In the genomic region with DNA sequence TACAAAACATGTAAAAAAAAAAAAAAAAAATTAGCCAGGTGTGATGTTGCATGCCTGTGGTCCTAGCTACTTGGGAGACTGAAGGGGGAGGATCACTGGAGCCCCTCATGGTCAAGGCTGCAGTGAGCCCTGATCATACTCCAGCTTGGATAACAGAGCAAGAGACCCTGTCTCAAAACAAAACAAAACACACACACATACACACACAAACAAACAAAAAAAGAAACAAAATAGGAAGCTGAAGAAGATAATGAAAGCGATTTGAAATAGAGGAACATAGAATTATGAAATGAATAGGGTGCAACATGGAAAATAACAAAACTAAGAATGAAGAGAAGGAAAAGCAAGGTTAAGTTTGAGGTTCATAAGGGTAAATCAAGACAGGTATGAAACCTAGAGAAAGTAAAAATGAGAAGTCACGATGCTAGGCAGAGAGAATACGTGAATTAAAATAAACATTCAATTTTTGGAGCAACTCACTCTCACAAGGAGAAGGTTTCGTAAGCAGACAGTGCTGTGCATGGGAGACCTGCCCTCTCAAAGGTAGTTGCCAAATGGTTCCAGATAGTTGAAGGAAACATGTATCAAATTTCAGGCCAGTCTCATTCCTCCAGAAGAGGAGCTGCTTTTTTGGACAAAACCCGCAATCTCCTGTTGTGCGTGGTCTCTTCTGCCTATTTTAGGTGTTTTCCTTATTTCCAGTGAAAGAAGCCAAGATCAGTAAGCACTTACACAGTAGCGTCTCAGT, we compare ENCODE assay signal across 12 cellular contexts. TPM values are rescaled to one million over a fixed set of nuclear protein-coding genes. Genes with fewer than 3 reads are reported as not detected.
A peak's percentile ranks its signal among the peaks of the same experiment; 100 is the strongest.
DNase-seq lines count a peak whose midpoint lies in the region; ATAC-seq and TF ChIP-seq lines count a peak whose summit lies in the region.
"Had no signal": no experiment of that assay in that cellular context is flagged by ENCODE, and none has a peak within 500 bp of the region (broad histone marks: within the 10 kb centered on the region; RNA-seq: fewer than 3 reads in every experiment).

No MANE protein-coding gene starts in this region.

- peaks cover 10% of the 10 kb centered on the region for H3K36me3 Mint-ChIP-seq in natural killer cell treated with Interleukin-12 subunit alpha and Interleukin-12 subunit beta and Interleukin-15 and Interleukin-18, amount 100 ng/mL, for 72 hours
- no peaks in the 10 kb centered on the region for H3K36me3 Mint-ChIP-seq in natural killer cell

- H2BK15ac ChIP-seq in mesendoderm (replicated peaks; ENCODE audit: low read depth), result no peak overlapping the region

- peaks cover 9% of the 10 kb centered on the region; the same call in 1 of the 2 replicates for H4K20me1 ChIP-seq in Karpas-422 (ENCODE audit: insufficient read depth, low read depth, low read length)

- no peak overlapping the region for H2BK5ac ChIP-seq in mesendoderm (ENCODE audit: low read length)

- TF ChIP-seq CTCF in natural killer cell (IDR thresholded peaks at IDR 0.05), result no peak
- no peak for TF ChIP-seq CTCF in RWPE2 (IDR thresholded peaks at IDR 0.05; ENCODE audit: poor library complexity, severe bottlenecking)
- no peak for TF ChIP-seq CTCF in upper lobe of left lung (IDR thresholded peaks at IDR 0.05)

- no peak overlapping the region for H3K4me3 ChIP-seq in RWPE2 (ENCODE audit: severe bottlenecking)
- H3K4me3 ChIP-seq in upper lobe of left lung, result peak overlapping the region in 1 of 4 donors; percentile 78
- no peak overlapping the region for H3K4me3 ChIP-seq in mesendoderm (ENCODE audit: low read length)
- H3K4me3 ChIP-seq in Karpas-422 (ENCODE audit: low read length), result no peak overlapping the region

- ATAC-seq in natural killer cell treated with Interleukin-12 subunit alpha and Interleukin-12 subunit beta and Interleukin-15 and Interleukin-18, amount 100 ng/mL, for 72 hours, result no peak
- ATAC-seq in natural killer cell (no peak), RWPE2 (ENCODE audit: low read depth) (no peak), upper lobe of left lung (ENCODE audit: low FRiP score in 2 of 2) (no peak)
- ATAC-seq: effector memory CD8-positive, alpha-beta T cell had no signal

- H3K36me3 ChIP-seq in RWPE2 (ENCODE audit: low read depth), result peaks cover 32% of the 10 kb centered on the region
- peaks cover 10 to 33% (median 18%) of the 10 kb centered on the region in 4 donors for H3K36me3 ChIP-seq in upper lobe of left lung
- H3K36me3 ChIP-seq in mesendoderm (ENCODE audit: control insufficient read depth, insufficient read depth, low read length), result no peaks in the 10 kb centered on the region
- peaks cover 31% of the 10 kb centered on the region for H3K36me3 ChIP-seq in Karpas-422 (ENCODE audit: insufficient read depth, low read length)

- H3K9ac ChIP-seq in mesendoderm (ENCODE audit: low read length) (no peak overlapping the region), Karpas-422 (ENCODE audit: low read length) (no peak overlapping the region)

- no peaks in the 10 kb centered on the region for H3K27me3 Mint-ChIP-seq in natural killer cell treated with Interleukin-12 subunit alpha and Interleukin-12 subunit beta and Interleukin-15 and Interleukin-18, amount 100 ng/mL, for 72 hours
- H3K27me3 Mint-ChIP-seq in natural killer cell (ENCODE audit: low read depth in 2 of 2), result no peaks in the 10 kb centered on the region
- H3K27me3 Mint-ChIP-seq: effector memory CD8-positive, alpha-beta T cell had no signal

- H3K27me3 ChIP-seq in RWPE2 (ENCODE audit: insufficient read depth, poor library complexity, severe bottlenecking) (no peaks in the 10 kb centered on the region), upper lobe of left lung (no peaks in the 10 kb centered on the region), mesendoderm (ENCODE audit: insufficient read depth, low read length, poor library complexity) (no peaks in the 10 kb centered on the region), Karpas-422 (ENCODE audit: low read length) (no peaks in the 10 kb centered on the region)

- no peak overlapping the region for H3K4me2 ChIP-seq in mesendoderm (ENCODE audit: low read length)
- H3K4me2 ChIP-seq in Karpas-422 (ENCODE audit: low read depth, low read length, poor library complexity, severe bottlenecking), result no peak overlapping the region

- peaks cover 11% of the 10 kb centered on the region for H3K79me1 ChIP-seq in mesendoderm (ENCODE audit: low read length)

- H3K4me1 Mint-ChIP-seq in natural killer cell treated with Interleukin-12 subunit alpha and Interleukin-12 subunit beta and Interleukin-15 and Interleukin-18, amount 100 ng/mL, for 72 hours (ENCODE audit: low read depth in 2 of 2), result peaks cover 39 to 65% of the 10 kb centered on the region in 2 donors
- H3K4me1 Mint-ChIP-seq in natural killer cell, result peaks cover 57 to 59% of the 10 kb centered on the region in 2 donors

- no peak overlapping the region for H3K4ac ChIP-seq in mesendoderm (ENCODE audit: low read depth, low read length)

- peak overlapping the region; percentile 14 to 24 for H3K27ac Mint-ChIP-seq in natural killer cell treated with Interleukin-12 subunit alpha and Interleukin-12 subunit beta and Interleukin-15 and Interleukin-18, amount 100 ng/mL, for 72 hours
- H3K27ac Mint-ChIP-seq in natural killer cell, result no peak overlapping the region

- H3K27ac ChIP-seq in RWPE2 (ENCODE audit: poor library complexity, severe bottlenecking) (peak overlapping the region; percentile 31), upper lobe of left lung (peak overlapping the region in 3 of 4 donors; percentile 11 to 97 (median 12)), mesendoderm (ENCODE audit: low read depth, low read length) (no peak overlapping the region), Karpas-422 (ENCODE audit: low read length) (no peak overlapping the region)

- H3K9me3 Mint-ChIP-seq in natural killer cell treated with Interleukin-12 subunit alpha and Interleukin-12 subunit beta and Interleukin-15 and Interleukin-18, amount 100 ng/mL, for 72 hours, result no peaks in the 10 kb centered on the region
- H3K9me3 Mint-ChIP-seq in natural killer cell, result no peaks in the 10 kb centered on the region
- H3K9me3 Mint-ChIP-seq: effector memory CD8-positive, alpha-beta T cell had no signal

- TF ChIP-seq EP300 in upper lobe of left lung (IDR thresholded peaks at IDR 0.05), result no peak

- no peak overlapping the region for H2AFZ ChIP-seq in Karpas-422 (ENCODE audit: low read length)

- peaks cover 55% of the 10 kb centered on the region for H3K79me2 ChIP-seq in mesendoderm (ENCODE audit: control insufficient read depth, insufficient read depth, low read length)
- peaks cover 76% of the 10 kb centered on the region for H3K79me2 ChIP-seq in Karpas-422 (ENCODE audit: low read length)

- no peak for TF ChIP-seq POLR2A in upper lobe of left lung (IDR thresholded peaks at IDR 0.05)

- H3K56ac ChIP-seq in mesendoderm (ENCODE audit: low read length), result no peak overlapping the region

- DNase-seq in natural killer cell treated with Interleukin-12 subunit alpha and Interleukin-12 subunit beta and Interleukin-15 and Interleukin-18, amount 100 ng/mL, for 72 hours (ENCODE audit: low spot score), result no peak
- DNase-seq in natural killer cell (no peak), RWPE2 (ENCODE audit: low spot score) (no peak), fibroblast of peridontal ligament (ENCODE audit: extremely low read depth) (peak; percentile 9), upper lobe of left lung (no peak), mesendoderm (no peak), Karpas-422 (no peak), T-helper 9 cell (no peak)
- DNase-seq: activated CD4-positive, alpha-beta T cell treated with anti-CD3 and anti-CD28 coated beads, Interleukin-2, amount 50 U/mL, for 4 hours; effector memory CD8-positive, alpha-beta T cell; Right ventricle myocardium superior; stimulated activated naive CD4-positive, alpha-beta T cell had no signal

- 47 to 69% methylated on average over 7 of the region's 7 CpGs for WGBS in upper lobe of left lung, 2 donors
- WGBS in mesendoderm (ENCODE audit: extremely low coverage, insufficient coverage, low lambda C conversion rate), result no CpG with 5 or more reads among the region's 7 CpGs

- H3K9me2 ChIP-seq in Karpas-422 (replicated peaks; ENCODE audit: insufficient read depth, low read length), result no peaks in the 10 kb centered on the region

- no peak overlapping the region for H3K18ac ChIP-seq in mesendoderm (ENCODE audit: low read length)

- H4K5ac ChIP-seq in mesendoderm (ENCODE audit: low read length), result no peak overlapping the region

- no peak overlapping the region for H3K23ac ChIP-seq in mesendoderm (ENCODE audit: low read length)

- H3K4me1 ChIP-seq in RWPE2 (ENCODE audit: insufficient read depth, poor library complexity, severe bottlenecking), result peaks cover 22% of the 10 kb centered on the region
- peaks cover 38 to 54% (median 45%) of the 10 kb centered on the region in 4 donors for H3K4me1 ChIP-seq in upper lobe of left lung
- peaks cover 4% of the 10 kb centered on the region for H3K4me1 ChIP-seq in mesendoderm (ENCODE audit: control insufficient read depth, low read depth, low read length)
- peaks cover 46% of the 10 kb centered on the region for H3K4me1 ChIP-seq in Karpas-422 (ENCODE audit: low read length)

- no peak overlapping the region for H4K8ac ChIP-seq in mesendoderm (ENCODE audit: low read depth, low read length)

- no peak overlapping the region for H2BK120ac ChIP-seq in mesendoderm (ENCODE audit: low read depth, low read length)

- intact Hi-C loops in natural killer cell (cut with micrococcal nuclease), result no loop called here

- no peaks in the 10 kb centered on the region for H3K9me3 ChIP-seq in RWPE2 (ENCODE audit: severe bottlenecking)
- H3K9me3 ChIP-seq in upper lobe of left lung, result no peaks in the 10 kb centered on the region
- no peaks in the 10 kb centered on the region for H3K9me3 ChIP-seq in Karpas-422 (ENCODE audit: low read length)

- no peak overlapping the region for H2AK5ac ChIP-seq in mesendoderm (ENCODE audit: low read length)

- no peak overlapping the region for H3K4me3 Mint-ChIP-seq in natural killer cell treated with Interleukin-12 subunit alpha and Interleukin-12 subunit beta and Interleukin-15 and Interleukin-18, amount 100 ng/mL, for 72 hours
- H3K4me3 Mint-ChIP-seq in natural killer cell, result no peak overlapping the region

RNA-seq across cellular contexts. Expression of gene CD46, which starts 3.3 kb away (rescaled TPM):
- total RNA-seq in natural killer cell treated with Interleukin-12 subunit alpha and Interleukin-12 subunit beta and Interleukin-15 and Interleukin-18, amount 100 ng/mL, for 72 hours, result 100 to 1,000 TPM in 1 of 2 donors, 10 to 100 TPM in 1; 88.2 to 122 TPM
- total RNA-seq in natural killer cell, result 100 to 1,000 TPM; 110 to 126 (median 124) TPM
- 100 to 1,000 TPM; 105 to 358 (median 248) TPM for total RNA-seq in upper lobe of left lung
- polyA plus RNA-seq in mesendoderm (2013, experiment 1 of 2), result 62.1 TPM
- polyA plus RNA-seq in mesendoderm (2013, experiment 2 of 2), result 61.8 TPM
- total RNA-seq in Karpas-422 (2014; rRNA removed; shearing (Covaris generic); ENCODE audit: low replicate concordance), result 64.2 and 152 TPM in 2 replicates

Comparison
In these comparisons a context has a peak if more than half of its experiments do, and no peak if none do; other contexts are left out.
1. H3K27ac Mint-ChIP-seq: peak in natural killer cell treated with Interleukin-12 subunit alpha and Interleukin-12 subunit beta and Interleukin-15 and Interleukin-18, amount 100 ng/mL, for 72 hours (2 of 2); none in natural killer cell (0 of 2).
2. H3K27ac ChIP-seq: peak in RWPE2 (single experiment) and upper lobe of left lung (3 of 4); none in mesendoderm (single experiment) and Karpas-422 (single experiment).